Comparison of ENCODE assay signal across 29 cellular contexts in the genomic region with DNA sequence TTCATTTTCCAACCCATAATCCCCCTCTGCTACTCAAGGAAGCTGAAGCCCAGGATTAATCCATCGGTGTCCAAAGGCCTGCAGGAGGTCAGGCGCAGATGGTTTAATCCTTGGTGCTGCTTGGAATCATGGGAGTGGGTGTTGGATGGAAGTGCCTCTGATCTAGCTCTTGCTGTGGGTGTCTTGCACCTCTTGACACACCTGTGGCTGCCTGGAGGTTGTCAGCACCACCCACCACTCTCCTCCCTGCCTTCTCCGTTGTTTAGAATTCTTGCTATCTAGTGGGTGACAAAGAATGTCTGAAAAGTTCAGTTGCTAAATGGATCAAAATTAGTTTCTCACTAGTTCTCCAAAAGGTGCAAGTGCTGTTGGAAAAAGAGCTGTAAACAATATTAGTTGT.
"Had no signal": no experiment of that assay in that cellular context is flagged by ENCODE, and none has a peak within 500 bp of the region (broad histone marks: within the 10 kb centered on the region; RNA-seq: fewer than 3 reads in every experiment).

No MANE protein-coding gene starts in this region.

- H3K4me3 ChIP-seq: ascending aorta, breast epithelium, cardiac muscle cell, colonic mucosa, esophagus muscularis mucosa, gastrocnemius medialis, heart left ventricle had no signal

- H3K9me3 Mint-ChIP-seq: activated CD4-positive, alpha-beta T cell treated with anti-CD3 and anti-CD28 coated beads, Interleukin-2, amount 10 ng/mL, durations not matched to agents 7 days and 5 days; brain had no signal

- DNase-seq: activated CD4-positive, alpha-beta memory T cell treated with anti-CD3 and anti-CD28 coated beads, Interleukin-2, amount 10 ng/mL, durations not matched to agents 7 days and 5 days; activated CD4-positive, alpha-beta T cell treated with anti-CD3 and anti-CD28 coated beads for 1 hour; activated CD4-positive, alpha-beta T cell treated with anti-CD3 and anti-CD28 coated beads for 4 hours; activated CD4-positive, alpha-beta T cell treated with anti-CD3 and anti-CD28 coated beads, Interleukin-2, amount 10 ng/mL, durations not matched to agents 7 days and 5 days; activated CD4-positive, alpha-beta T cell treated with anti-CD3 and anti-CD28 coated beads, Interleukin-2, amount 50 U/mL, for 4 hours; activated CD8-positive, alpha-beta memory T cell treated with anti-CD3 and anti-CD28 coated beads, Interleukin-2, amount 50 U/mL, for 48 hours; activated gamma-delta T cell; activated naive CD4-positive, alpha-beta T cell; activated naive CD4-positive, alpha-beta T cell treated with anti-CD3 and anti-CD28 coated beads, Interleukin-2, amount 10 ng/mL, durations not matched to agents 7 days and 5 days; activated naive CD8-positive, alpha-beta T cell treated with anti-CD3 and anti-CD28 coated beads, Interleukin-2, amount 10 ng/mL, durations not matched to agents 7 days and 5 days; activated T-cell treated with anti-CD3 and anti-CD28 coated beads for 4 hours; activated T-cell treated with anti-CD3 and anti-CD28 coated beads, Interleukin-2, amount 50 U/mL, for 24 hours; activated T-cell treated with anti-CD3 and anti-CD28 coated beads, Interleukin-2, amount 50 U/mL, for 72 hours; central memory CD4-positive, alpha-beta T cell; cerebellar nuclear complex; colonic mucosa; effector CD8-positive, alpha-beta T cell; erythroblast; foreskin keratinocyte; gastrocnemius medialis; heart left ventricle; T-helper 2 cell had no signal

- H3K27me3 Mint-ChIP-seq: activated CD4-positive, alpha-beta memory T cell treated with anti-CD3 and anti-CD28 coated beads, Interleukin-2, amount 10 ng/mL, durations not matched to agents 7 days and 5 days; activated CD4-positive, alpha-beta T cell treated with anti-CD3 and anti-CD28 coated beads, Interleukin-2, amount 10 ng/mL, durations not matched to agents 7 days and 5 days; activated naive CD4-positive, alpha-beta T cell treated with anti-CD3 and anti-CD28 coated beads, Interleukin-2, amount 10 ng/mL, durations not matched to agents 7 days and 5 days; activated naive CD8-positive, alpha-beta T cell treated with anti-CD3 and anti-CD28 coated beads, Interleukin-2, amount 10 ng/mL, durations not matched to agents 7 days and 5 days; activated T-cell treated with anti-CD3 and anti-CD28 coated beads, Interleukin-2, amount 50 U/mL, for 24 hours had no signal

- H3K4me3 Mint-ChIP-seq: activated CD4-positive, alpha-beta memory T cell treated with anti-CD3 and anti-CD28 coated beads, Interleukin-2, amount 10 ng/mL, durations not matched to agents 7 days and 5 days; activated CD4-positive, alpha-beta T cell treated with anti-CD3 and anti-CD28 coated beads, Interleukin-2, amount 10 ng/mL, durations not matched to agents 7 days and 5 days; activated naive CD4-positive, alpha-beta T cell treated with anti-CD3 and anti-CD28 coated beads, Interleukin-2, amount 10 ng/mL, durations not matched to agents 7 days and 5 days; activated naive CD8-positive, alpha-beta T cell treated with anti-CD3 and anti-CD28 coated beads, Interleukin-2, amount 10 ng/mL, durations not matched to agents 7 days and 5 days; activated T-cell treated with anti-CD3 and anti-CD28 coated beads, Interleukin-2, amount 50 U/mL, for 24 hours; activated T-cell treated with anti-CD3 and anti-CD28 coated beads, Interleukin-2, amount 50 U/mL, for 72 hours; brain; WTC11 had no signal

- H3K27ac Mint-ChIP-seq: activated CD4-positive, alpha-beta memory T cell treated with anti-CD3 and anti-CD28 coated beads, Interleukin-2, amount 10 ng/mL, durations not matched to agents 7 days and 5 days; activated CD4-positive, alpha-beta T cell treated with anti-CD3 and anti-CD28 coated beads, Interleukin-2, amount 10 ng/mL, durations not matched to agents 7 days and 5 days; activated naive CD4-positive, alpha-beta T cell treated with anti-CD3 and anti-CD28 coated beads, Interleukin-2, amount 10 ng/mL, durations not matched to agents 7 days and 5 days; activated naive CD4-positive, alpha-beta T cell treated with anti-CD3 and anti-CD28 coated beads, Interleukin-2, amount 50 U/mL, for 72 hours; activated naive CD8-positive, alpha-beta T cell treated with anti-CD3 and anti-CD28 coated beads, Interleukin-2, amount 10 ng/mL, durations not matched to agents 7 days and 5 days; activated T-cell treated with anti-CD3 and anti-CD28 coated beads, Interleukin-2, amount 50 U/mL, for 24 hours; activated T-cell treated with anti-CD3 and anti-CD28 coated beads, Interleukin-2, amount 50 U/mL, for 72 hours; brain; WTC11 had no signal

- H3K36me3 ChIP-seq: ascending aorta, breast epithelium, cardiac muscle cell, colonic mucosa, esophagus muscularis mucosa, gastrocnemius medialis, heart left ventricle had no signal

- ATAC-seq: activated naive CD4-positive, alpha-beta T cell treated with anti-CD3 and anti-CD28 coated beads, Interleukin-2, amount 50 U/mL, for 72 hours; activated T-cell treated with anti-CD3 and anti-CD28 coated beads, Interleukin-2, amount 50 U/mL, for 72 hours; foreskin keratinocyte; gastrocnemius medialis; heart left ventricle; WTC11 had no signal

- H3K27me3 ChIP-seq: ascending aorta, breast epithelium, cardiac muscle cell, colonic mucosa, esophagus muscularis mucosa, foreskin keratinocyte, gastrocnemius medialis, heart left ventricle had no signal

- H3K4me1 ChIP-seq: ascending aorta, breast epithelium, colonic mucosa, esophagus muscularis mucosa, foreskin keratinocyte, gastrocnemius medialis, heart left ventricle had no signal

- H3K36me3 Mint-ChIP-seq: activated naive CD4-positive, alpha-beta T cell treated with anti-CD3 and anti-CD28 coated beads, Interleukin-2, amount 10 ng/mL, durations not matched to agents 7 days and 5 days; activated naive CD4-positive, alpha-beta T cell treated with anti-CD3 and anti-CD28 coated beads, Interleukin-2, amount 50 U/mL, for 72 hours; activated naive CD8-positive, alpha-beta T cell treated with anti-CD3 and anti-CD28 coated beads, Interleukin-2, amount 10 ng/mL, durations not matched to agents 7 days and 5 days; brain; WTC11 had no signal

- H3K4me1 Mint-ChIP-seq: activated CD4-positive, alpha-beta memory T cell treated with anti-CD3 and anti-CD28 coated beads, Interleukin-2, amount 10 ng/mL, durations not matched to agents 7 days and 5 days; activated CD4-positive, alpha-beta T cell treated with anti-CD3 and anti-CD28 coated beads, Interleukin-2, amount 10 ng/mL, durations not matched to agents 7 days and 5 days; activated naive CD4-positive, alpha-beta T cell treated with anti-CD3 and anti-CD28 coated beads, Interleukin-2, amount 10 ng/mL, durations not matched to agents 7 days and 5 days; activated naive CD8-positive, alpha-beta T cell treated with anti-CD3 and anti-CD28 coated beads, Interleukin-2, amount 10 ng/mL, durations not matched to agents 7 days and 5 days had no signal

- H3K27ac ChIP-seq: ascending aorta, breast epithelium, cardiac muscle cell, colonic mucosa, esophagus muscularis mucosa, foreskin keratinocyte, gastrocnemius medialis, heart left ventricle had no signal
